In genomic region chr16:84175351-84176081, GRCh38 we compare ENCODE assay signal across 8 cellular contexts. TPM values are rescaled to one million over a fixed set of nuclear protein-coding genes. Genes with fewer than 3 reads are reported as not detected.
A peak's percentile ranks its signal among the peaks of the same experiment; 100 is the strongest.
DNase-seq lines count a peak whose midpoint lies in the region; ATAC-seq and TF ChIP-seq lines count a peak whose summit lies in the region.

No MANE protein-coding gene starts in this region.

- H3K36me3 Mint-ChIP-seq in endodermal cell (ENCODE audit: low read depth) (peaks cover 14% of the 10 kb centered on the region), naive B cell (no peaks in the 10 kb centered on the region)

- H3K27me3 Mint-ChIP-seq in endodermal cell (ENCODE audit: insufficient read depth) (no peaks in the 10 kb centered on the region), naive B cell (peaks cover 0 to 6% (median 0%) of the 10 kb centered on the region in 3 donors)

- H3K4me1 ChIP-seq in endodermal cell (ENCODE audit: control insufficient read depth, insufficient read depth, low read length) (no peaks in the 10 kb centered on the region), transverse colon (peaks cover 14 to 29% (median 17%) of the 10 kb centered on the region in 4 donors)

- no peak overlapping the region for H3K4me3 ChIP-seq in endodermal cell (ENCODE audit: low read length)
- no peak overlapping the region for H3K4me3 ChIP-seq in transverse colon

- H3K4me3 Mint-ChIP-seq in endodermal cell (no peak overlapping the region), naive B cell (no peak overlapping the region)

- H3K27ac Mint-ChIP-seq in endodermal cell (peak overlapping the region; percentile 64), naive B cell (peak overlapping the region in 2 of 6 donors; percentile 25 to 58)

- no peak overlapping the region for H3K27ac ChIP-seq in endodermal cell (ENCODE audit: low read depth, low read length)
- peak overlapping the region in 1 of 4 donors; percentile 79 for H3K27ac ChIP-seq in transverse colon

- no peak for TF ChIP-seq POLR2A in transverse colon (IDR thresholded peaks at IDR 0.05)

- in situ Hi-C loops in transverse colon (cut with MboI; ENCODE audit: low pct_ligation_motif_present in 1 of 4, low pct_unique_long_range_greater_than_20kb in 1 of 4, low sequenced_read_pairs in 3 of 4) = loop anchor here in 3 of 4 donors (10.0 to 25.0 kb wide), 3 partner anchors 91 to 363 kb away; partner anchors contain the start of genes HSBP1 (in 1 of the 3), NECAB2 (in 1 of the 3) and OSGIN1 (in 1 of the 3)

- no peaks in the 10 kb centered on the region for H3K9me3 ChIP-seq in endodermal cell (ENCODE audit: control insufficient read depth, low read length)
- H3K9me3 ChIP-seq in transverse colon = no peaks in the 10 kb centered on the region

- H3K9ac ChIP-seq in endodermal cell (ENCODE audit: extremely low read depth, low read length, poor library complexity, severe bottlenecking) = no peak overlapping the region

- no peaks in the 10 kb centered on the region for H3K27me3 ChIP-seq in endodermal cell (ENCODE audit: control insufficient read depth, insufficient read depth, low read length, poor library complexity, severe bottlenecking)
- no peaks in the 10 kb centered on the region for H3K27me3 ChIP-seq in transverse colon

- peak; percentile 86 for TF ChIP-seq CTCF in endodermal cell (conservative IDR thresholded peaks at IDR 0.05)
- peak; percentile 39 to 89 (median 82) for TF ChIP-seq CTCF in transverse colon (IDR thresholded peaks at IDR 0.05)

- H3K4me1 Mint-ChIP-seq in endodermal cell = peaks cover 7% of the 10 kb centered on the region
- H3K4me1 Mint-ChIP-seq in naive B cell = peaks cover 6 to 11% (median 8%) of the 10 kb centered on the region in 3 donors

- 71% methylated on average over 9 to 10 of the region's 10 CpGs for WGBS in endodermal cell (ENCODE audit: insufficient coverage in 1 of 2, insufficient read length in 1 of 2), 2 experiments
- WGBS in transverse colon (ENCODE audit: low coverage in 1 of 2), 2 donors = 20 to 42% methylated on average over 1 to 10 of the region's 10 CpGs

- H3K36me3 ChIP-seq in endodermal cell (ENCODE audit: control insufficient read depth, insufficient read depth, low read length) (peaks cover 12% of the 10 kb centered on the region), transverse colon (peaks cover 0 to 3% (median 0%) of the 10 kb centered on the region in 4 donors)

- intact Hi-C loops in transverse colon (cut with DNase I; ENCODE audit: low total_unique reads) = no loop called here

- no peaks in the 10 kb centered on the region for H3K9me3 Mint-ChIP-seq in endodermal cell
- no peaks in the 10 kb centered on the region for H3K9me3 Mint-ChIP-seq in naive B cell

- DNase-seq in NCI-H345 (lab: John Stamatoyannopoulos, UW) (peak; percentile 31), NCI-H345 treated with DMSO at 0.1 percent for 48 hours (lab: John Stamatoyannopoulos, UW; ENCODE audit: unreplicated experiment) (no peak), NCI-H2171 (lab: John Stamatoyannopoulos, UW) (peak; percentile 38), endodermal cell (peak; percentile 93), naive B cell (peak; percentile 31), transverse colon (peak; percentile 58)
- DNase-seq in activated CD4-positive, alpha-beta T cell treated with anti-CD3 and anti-CD28 coated beads, Interleukin-2, amount 50 U/mL, for 48 hours = peak; percentile 52 to 67

- TF ChIP-seq EP300 in transverse colon (IDR thresholded peaks at IDR 0.05; ENCODE audit: low read depth) = no peak

- ATAC-seq in HG03025 (IDR thresholded peaks at IDR 0.05; ENCODE audit: low FRiP score, unreplicated experiment) (peak; percentile 71), naive B cell (ENCODE audit: low read depth in 2 of 2) (peak; percentile 94 to 98)

RNA-seq across cellular contexts. Expression of gene TAF1C, which starts 11.3 kb away (rescaled TPM):
- 10 to 100 TPM; 92.0 to 99.8 TPM for total RNA-seq in endodermal cell
- 51.8 TPM for polyA plus RNA-seq in endodermal cell (2013, experiment 1 of 2)
- 37.9 TPM for polyA plus RNA-seq in endodermal cell (2013, experiment 2 of 2)
- 10 to 100 TPM in 1 of 6 donors, 1 to 10 TPM in 5; 4.8 to 11.6 (median 7.3) TPM for polyA plus RNA-seq in naive B cell (ENCODE audit: low read depth in 6 of 6)
- total RNA-seq in transverse colon = 100 to 1,000 TPM in 1 of 4 donors, 10 to 100 TPM in 3; 33.3 to 297 (median 54.1) TPM

RNA-seq across cellular contexts. Expression of gene ADAD2, which starts 15.4 kb away (rescaled TPM):
- total RNA-seq in endodermal cell = not detected
- polyA plus RNA-seq in endodermal cell (2013, experiment 1 of 2) = 0.21 TPM
- polyA plus RNA-seq in endodermal cell (2013, experiment 2 of 2) = not detected
- polyA plus RNA-seq in naive B cell (ENCODE audit: low read depth in 6 of 6) = under 1 TPM in 1 of 6 donors, not detected in 5; 0.17 TPM
- total RNA-seq in transverse colon = 1 to 10 TPM in 1 of 4 donors, not detected in 3; 7.4 TPM

RNA-seq across cellular contexts. Expression of gene DNAAF1, which starts 30.4 kb away (rescaled TPM):
- under 1 TPM; 0.59 to 0.66 TPM for total RNA-seq in endodermal cell
- polyA plus RNA-seq in endodermal cell (2013, experiment 1 of 2) = 0.57 TPM
- 0.54 TPM for polyA plus RNA-seq in endodermal cell (2013, experiment 2 of 2)
- polyA plus RNA-seq in naive B cell (ENCODE audit: low read depth in 6 of 6) = under 1 TPM in 1 of 6 donors, not detected in 5; 0.43 TPM
- not detected for total RNA-seq in transverse colon

RNA-seq across cellular contexts. Expression of gene HSDL1, which starts 30.5 kb away (rescaled TPM):
- 10 to 100 TPM; 49.5 to 68.3 TPM for total RNA-seq in endodermal cell
- polyA plus RNA-seq in endodermal cell (2013, experiment 1 of 2) = 73.7 TPM
- polyA plus RNA-seq in endodermal cell (2013, experiment 2 of 2) = 66.8 TPM
- 10 to 100 TPM in 5 of 6 donors, 1 to 10 TPM in 1; 3.5 to 15.5 (median 13.7) TPM for polyA plus RNA-seq in naive B cell (ENCODE audit: low read depth in 6 of 6)
- total RNA-seq in transverse colon = 10 to 100 TPM in 2 of 4 donors, 1 to 10 TPM in 2; 1.2 to 16.2 (median 8.7) TPM

RNA-seq across cellular contexts. Expression of gene MBTPS1, which starts 58.8 kb away (rescaled TPM):
- 10 to 100 TPM; 59.7 to 62.9 TPM for total RNA-seq in endodermal cell
- polyA plus RNA-seq in endodermal cell (2013, experiment 1 of 2) = 69.3 TPM
- 64.4 TPM for polyA plus RNA-seq in endodermal cell (2013, experiment 2 of 2)
- 10 to 100 TPM; 37.6 to 56.5 (median 48.8) TPM for polyA plus RNA-seq in naive B cell (ENCODE audit: low read depth in 6 of 6)
- total RNA-seq in transverse colon = 100 to 1,000 TPM in 2 of 4 donors, 10 to 100 TPM in 2; 53.7 to 110 (median 97.0) TPM
